ENCODE assay signal across 2 cellular contexts in the genomic region with DNA sequence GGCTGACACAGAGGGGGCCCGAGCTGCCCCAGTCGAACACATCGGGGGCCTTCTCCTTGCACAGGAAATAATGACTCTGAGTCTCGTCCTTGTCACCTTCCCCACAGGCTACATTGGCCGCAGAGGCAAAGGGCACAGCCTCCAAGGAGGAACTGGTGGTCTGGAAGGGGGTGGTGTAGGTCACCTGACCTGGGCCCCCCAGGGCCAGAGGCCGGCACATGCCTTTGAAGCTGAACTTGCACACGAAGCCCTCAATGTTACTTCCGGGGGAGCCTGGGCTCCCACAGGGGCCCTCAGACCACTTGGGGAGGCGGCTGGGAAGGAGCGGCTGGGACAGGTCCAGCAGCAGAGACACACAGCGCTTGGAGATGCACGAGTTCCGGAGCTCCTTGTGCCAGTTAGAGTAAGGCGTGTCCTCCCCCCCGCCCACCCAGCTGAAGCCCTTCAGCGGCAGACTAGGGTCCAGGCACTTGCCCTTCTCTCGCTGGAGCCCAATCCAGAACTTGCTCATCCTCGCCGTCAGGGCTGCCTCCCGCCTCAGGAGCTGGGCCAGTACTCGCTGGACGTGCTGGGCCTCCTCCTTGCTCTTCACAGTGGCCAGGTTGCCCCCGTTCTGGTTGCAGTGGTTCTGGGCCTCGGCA.
TF ChIP-seq lines count a peak whose summit lies in the region.

No MANE protein-coding gene starts in this region.

TF ChIP-seq in IMR-90, 13 proteins besides CTCF, POLR2A, EP300 and RAD21:
- TF ChIP-seq ELK1 (IDR thresholded peaks at IDR 0.05; ENCODE audit: borderline replicate concordance, low read depth, low read length) (no peak), RCOR1 (IDR thresholded peaks at IDR 0.05; ENCODE audit: insufficient replicate concordance, low read length) (no peak), FOS (IDR thresholded peaks at IDR 0.05; ENCODE audit: low read depth, low read length) (no peak)

TF ChIP-seq in SK-N-SH, 30 proteins besides CTCF, POLR2A, EP300 and RAD21:
- TF ChIP-seq YY1 (IDR thresholded peaks at IDR 0.05; ENCODE audit: low read depth) (no peak), SMC3 (IDR thresholded peaks at IDR 0.05; ENCODE audit: low read depth, low read length) (no peak), MXI1 (IDR thresholded peaks at IDR 0.05; ENCODE audit: low read depth, low read length) (no peak), CHD2 (IDR thresholded peaks at IDR 0.05; ENCODE audit: low read length, partially characterized antibody) (no peak), TEAD4 (IDR thresholded peaks at IDR 0.05; ENCODE audit: borderline replicate concordance, insufficient read depth) (no peak), USF2 (IDR thresholded peaks at IDR 0.05; ENCODE audit: borderline replicate concordance, low read depth, low read length) (no peak), FOXJ3 (CRISPR knock-in tag; IDR thresholded peaks at IDR 0.05) (no peak), NFIC (IDR thresholded peaks at IDR 0.05; ENCODE audit: borderline replicate concordance) (no peak), MEF2A (IDR thresholded peaks at IDR 0.05; ENCODE audit: borderline replicate concordance, low read depth) (no peak), EZH2phosphoT487 (IDR thresholded peaks at IDR 0.05; ENCODE audit: borderline replicate concordance, low read depth) (no peak), JUND (IDR thresholded peaks at IDR 0.05) (no peak)
- TF ChIP-seq, protein P1, sequence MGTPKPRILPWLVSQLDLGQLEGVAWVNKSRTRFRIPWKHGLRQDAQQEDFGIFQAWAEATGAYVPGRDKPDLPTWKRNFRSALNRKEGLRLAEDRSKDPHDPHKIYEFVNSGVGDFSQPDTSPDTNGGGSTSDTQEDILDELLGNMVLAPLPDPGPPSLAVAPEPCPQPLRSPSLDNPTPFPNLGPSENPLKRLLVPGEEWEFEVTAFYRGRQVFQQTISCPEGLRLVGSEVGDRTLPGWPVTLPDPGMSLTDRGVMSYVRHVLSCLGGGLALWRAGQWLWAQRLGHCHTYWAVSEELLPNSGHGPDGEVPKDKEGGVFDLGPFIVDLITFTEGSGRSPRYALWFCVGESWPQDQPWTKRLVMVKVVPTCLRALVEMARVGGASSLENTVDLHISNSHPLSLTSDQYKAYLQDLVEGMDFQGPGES (IDR thresholded peaks at IDR 0.05; ENCODE audit: low read depth, low read length), result no peak
TF ChIP-seq in SK-N-SH: peak in this region for 0.
